29 cellular contexts compared by ENCODE assay signal in genomic region chr16:4033951-4034350, GRCh38.
"Had no signal": no experiment of that assay in that cellular context is flagged by ENCODE, and none has a peak within 500 bp of the region (broad histone marks: within the 10 kb centered on the region; RNA-seq: fewer than 3 reads in every experiment).

No MANE protein-coding gene starts in this region.

- H3K4me1 ChIP-seq: parathyroid adenoma, prostate gland, right lobe of liver, testis, uterus had no signal

- H3K27me3 Mint-ChIP-seq: naive thymus-derived CD4-positive, alpha-beta T cell; stimulated activated memory B cell treated with anti-CD40 and anti-IgM and Interleukin-4, amounts not matched to agents 10 μg/mL and 1 μg/mL and 100 μg/mL, for 72 hours; stimulated activated naive CD8-positive, alpha-beta T cell treated with anti-CD3 and anti-CD28 coated beads, Interleukin-15, amount 100 ng/mL, for 72 hours; type B pancreatic cell had no signal

- H3K4me3 Mint-ChIP-seq: naive thymus-derived CD4-positive, alpha-beta T cell; natural killer cell; nephron; neural progenitor cell; stimulated activated memory B cell treated with anti-CD40 and anti-IgM and Interleukin-4, amounts not matched to agents 10 μg/mL and 1 μg/mL and 100 μg/mL, for 72 hours; stimulated activated naive CD8-positive, alpha-beta T cell treated with anti-CD3 and anti-CD28 coated beads, Interleukin-15, amount 100 ng/mL, for 72 hours; type B pancreatic cell had no signal

- ATAC-seq: naive thymus-derived CD4-positive, alpha-beta T cell; natural killer cell; right cardiac atrium; right lobe of liver; stimulated activated memory B cell treated with anti-CD40 and anti-IgM and Interleukin-4, amounts not matched to agents 10 μg/mL and 1 μg/mL and 100 μg/mL, for 72 hours; stimulated activated naive CD8-positive, alpha-beta T cell treated with anti-CD3 and anti-CD28 coated beads, Interleukin-15, amount 100 ng/mL, for 72 hours; stimulated activated naive CD8-positive, alpha-beta T cell treated with anti-CD3 and anti-CD28 coated beads, Interleukin-15, Interleukin-2, amounts not matched to agents 100 U/mL and 50 U/mL, for 24 hours; upper lobe of right lung had no signal

- H3K4me1 Mint-ChIP-seq: neural progenitor cell; stimulated activated memory B cell treated with anti-CD40 and anti-IgM and Interleukin-4, amounts not matched to agents 10 μg/mL and 1 μg/mL and 100 μg/mL, for 72 hours had no signal

- H3K9me3 ChIP-seq: ovary, prostate gland, right lobe of liver, sigmoid colon, suprapubic skin, testis, tibial artery, transverse colon, upper lobe of right lung, uterus had no signal

- H3K27me3 ChIP-seq: neural progenitor cell, ovary, right lobe of liver, sigmoid colon, suprapubic skin, testis, tibial artery, transverse colon, upper lobe of right lung, uterus had no signal

- H3K9me3 Mint-ChIP-seq: natural killer cell; nephron; neural progenitor cell; stimulated activated memory B cell treated with anti-CD40 and anti-IgM and Interleukin-4, amounts not matched to agents 10 μg/mL and 1 μg/mL and 100 μg/mL, for 72 hours; stimulated activated naive CD8-positive, alpha-beta T cell treated with anti-CD3 and anti-CD28 coated beads, Interleukin-15, amount 100 ng/mL, for 72 hours; type B pancreatic cell had no signal

- H3K36me3 ChIP-seq: neural progenitor cell, ovary, prostate gland, right lobe of liver, sigmoid colon, suprapubic skin, transverse colon, uterus had no signal

- FAIRE-seq: small intestine had no signal

- H3K27ac ChIP-seq: neural progenitor cell, ovary, parathyroid adenoma, prostate gland, right lobe of liver, suprapubic skin, testis, tibial artery, upper lobe of right lung, uterus had no signal

- H3K4me2 ChIP-seq: neural progenitor cell had no signal

- H3K4me3 ChIP-seq: neural progenitor cell, ovary, prostate gland, right lobe of liver, sigmoid colon, suprapubic skin, testis, tibial artery, transverse colon, upper lobe of right lung, uterus had no signal

- H3K36me3 Mint-ChIP-seq: natural killer cell; neural progenitor cell; stimulated activated memory B cell treated with anti-CD40 and anti-IgM and Interleukin-4, amounts not matched to agents 10 μg/mL and 1 μg/mL and 100 μg/mL, for 72 hours had no signal

- H3K27ac Mint-ChIP-seq: naive thymus-derived CD4-positive, alpha-beta T cell; neural progenitor cell; stimulated activated memory B cell treated with anti-CD40 and anti-IgM and Interleukin-4, amounts not matched to agents 10 μg/mL and 1 μg/mL and 100 μg/mL, for 72 hours; stimulated activated naive CD8-positive, alpha-beta T cell treated with anti-CD3 and anti-CD28 coated beads, Interleukin-15, amount 100 ng/mL, for 72 hours; type B pancreatic cell had no signal

- DNase-seq: naive thymus-derived CD4-positive, alpha-beta T cell; natural killer cell; occipital lobe; ovary; right lobe of liver; sigmoid colon; small intestine; stimulated activated CD4-positive, alpha-beta T cell treated with anti-CD3 and anti-CD28 coated beads, Interleukin-15, amount 100 ng/mL, for 24 hours; stimulated activated CD4-positive, alpha-beta T cell treated with anti-CD3 and anti-CD28 coated beads, Interleukin-2, amount 100 ng/mL, for 24 hours; stimulated activated CD4-positive, alpha-beta T cell treated with anti-CD3 and anti-CD28 coated beads, Interleukin-2, amount 100 ng/mL, for 48 hours; stimulated activated CD4-positive, alpha-beta T cell treated with anti-CD3 and anti-CD28 coated beads, Interleukin-4, amount 100 ng/mL, for 4 hours; stimulated activated CD8-positive, alpha-beta memory T cell treated with anti-CD3 and anti-CD28 coated beads, Interleukin-4, amount 100 ng/mL, for 48 hours; stimulated activated naive CD4-positive, alpha-beta T cell; stimulated activated naive CD8-positive, alpha-beta T cell treated with anti-CD3 and anti-CD28 coated beads, Interleukin-15, amount 100 ng/mL, for 72 hours; stimulated activated naive CD8-positive, alpha-beta T cell treated with anti-CD3 and anti-CD28 coated beads, Interleukin-15, Interleukin-2, amounts not matched to agents 100 U/mL and 50 U/mL, for 24 hours; substantia nigra; testis; tibial artery; transverse colon; upper lobe of right lung had no signal

- H3K9ac ChIP-seq: neural progenitor cell, parathyroid adenoma had no signal
